8 cellular contexts compared by ENCODE assay signal in genomic region chr12:102883204-102883799, GRCh38. TPM values are rescaled to one million over a fixed set of nuclear protein-coding genes. Genes with fewer than 3 reads are reported as not detected.
DNase-seq lines count a peak whose midpoint lies in the region; ATAC-seq and TF ChIP-seq lines count a peak whose summit lies in the region.

No MANE protein-coding gene starts in this region.

- H3K27me3 Mint-ChIP-seq in neural progenitor cell (ENCODE audit: insufficient read depth, low read depth) = peaks cover 18% of the 10 kb centered on the region

- H3K27ac Mint-ChIP-seq in neural progenitor cell = no peak overlapping the region

- TF ChIP-seq CTCF in fibroblast of lung (conservative IDR thresholded peaks at IDR 0.05 in 1 of 2, IDR thresholded peaks at IDR 0.05 in 1 of 2; ENCODE audit: low read depth in 1 of 2, low read length in 2 of 2) (peak; percentile 49 to 64), neural progenitor cell (IDR thresholded peaks at IDR 0.05) (peak; percentile 92), suprapubic skin (IDR thresholded peaks at IDR 0.05) (peak in 1 of 2 donors; percentile 77)

- H3K36me3 Mint-ChIP-seq in neural progenitor cell = no peaks in the 10 kb centered on the region

- H3K79me2 ChIP-seq in fibroblast of lung (ENCODE audit: control insufficient read depth, insufficient read depth, low read length) = no peaks in the 10 kb centered on the region
- no peaks in the 10 kb centered on the region for H3K79me2 ChIP-seq in neural progenitor cell (ENCODE audit: low read depth)

- TF ChIP-seq EP300 in suprapubic skin (IDR thresholded peaks at IDR 0.05) = no peak

- H4K20me1 ChIP-seq in fibroblast of lung (ENCODE audit: control insufficient read depth, extremely low read depth, insufficient read depth, low read length) = no peaks in the 10 kb centered on the region
- H4K20me1 ChIP-seq in neural progenitor cell (ENCODE audit: low read depth) = peaks cover 11% of the 10 kb centered on the region

- H3K4me3 ChIP-seq in fibroblast of lung (replicated peaks in 1 of 4; ENCODE audit: control extremely low read depth in 1 of 4, insufficient read depth in 1 of 4, low read depth in 3 of 4, low read length in 4 of 4) (no peak overlapping the region), neural progenitor cell (no peak overlapping the region), suprapubic skin (no peak overlapping the region)

- H3F3A ChIP-seq in neural progenitor cell (ENCODE audit: low read depth) = peaks cover 5% of the 10 kb centered on the region

- H3K9me3 ChIP-seq in fibroblast of lung (ENCODE audit: control insufficient read depth, insufficient read depth, low read depth, low read length) (no peaks in the 10 kb centered on the region), neural progenitor cell (ENCODE audit: low read depth) (no peaks in the 10 kb centered on the region), suprapubic skin (no peaks in the 10 kb centered on the region)

- H3K4me2 ChIP-seq in fibroblast of lung (ENCODE audit: extremely low read depth, insufficient read depth, low read length) (no peak overlapping the region), neural progenitor cell (no peak overlapping the region)

- TF ChIP-seq POLR2A in suprapubic skin (IDR thresholded peaks at IDR 0.05) = no peak

- DNase-seq in DMS53 treated with DMSO at 0.1 percent for 48 hours (lab: John Stamatoyannopoulos, UW; ENCODE audit: unreplicated experiment) = peak; percentile 62
- DNase-seq in NCI-H524 (lab: John Stamatoyannopoulos, UW) = peak; percentile 41 to 59
- DNase-seq in activated T-cell treated with anti-CD3 and anti-CD28 coated beads for 1 hour (ENCODE audit: low read depth) = peak; percentile 14
- peak; percentile 1 to 8 for DNase-seq in fibroblast of lung (ENCODE audit: low read depth in 2 of 2)
- peak; percentile 70 for DNase-seq in neural progenitor cell (ENCODE audit: low spot score)
- DNase-seq in suprapubic skin (ENCODE audit: low spot score in 2 of 2) = no peak

- H3K9me3 Mint-ChIP-seq in neural progenitor cell = no peaks in the 10 kb centered on the region

- H3K4me1 Mint-ChIP-seq in neural progenitor cell = peaks cover 15% of the 10 kb centered on the region

- H3K27ac ChIP-seq in fibroblast of lung (ENCODE audit: insufficient read depth, low read length) = no peak overlapping the region
- H3K27ac ChIP-seq in neural progenitor cell = no peak overlapping the region
- no peak overlapping the region for H3K27ac ChIP-seq in suprapubic skin

- H3K4me1 ChIP-seq in fibroblast of lung (ENCODE audit: control insufficient read depth, extremely low read depth, insufficient read depth, low read length) (no peaks in the 10 kb centered on the region), neural progenitor cell (peaks cover 20% of the 10 kb centered on the region), suprapubic skin (peaks cover 9% of the 10 kb centered on the region)

- no peaks in the 10 kb centered on the region for H3K27me3 ChIP-seq in fibroblast of lung (ENCODE audit: control insufficient read depth, insufficient read depth, low read length)
- H3K27me3 ChIP-seq in neural progenitor cell = peaks cover 47% of the 10 kb centered on the region
- peaks cover 24% of the 10 kb centered on the region for H3K27me3 ChIP-seq in suprapubic skin

- H3K36me3 ChIP-seq in fibroblast of lung (ENCODE audit: control insufficient read depth, insufficient read depth, low read length) = no peaks in the 10 kb centered on the region
- H3K36me3 ChIP-seq in neural progenitor cell = no peaks in the 10 kb centered on the region
- H3K36me3 ChIP-seq in suprapubic skin = no peaks in the 10 kb centered on the region

- H2AFZ ChIP-seq in fibroblast of lung (ENCODE audit: low read length) (no peak overlapping the region), neural progenitor cell (replicated peaks) (no peak overlapping the region)

- H3K9ac ChIP-seq in fibroblast of lung (ENCODE audit: insufficient read depth, low read length) (no peak overlapping the region), neural progenitor cell (no peak overlapping the region)

- WGBS in suprapubic skin = 34% methylated on average over 8 of the region's 8 CpGs

- ATAC-seq in HG02759 (IDR thresholded peaks at IDR 0.05; ENCODE audit: unreplicated experiment) (peak; percentile 50), GM21717 (IDR thresholded peaks at IDR 0.05; ENCODE audit: unreplicated experiment) (no peak)

- no peak overlapping the region for H3K4me3 Mint-ChIP-seq in neural progenitor cell

RNA-seq across cellular contexts. Expression of gene PAH, which starts 33.7 kb away (rescaled TPM):
- total RNA-seq in fibroblast of lung = not detected in 2 replicates
- polyA plus RNA-seq in fibroblast of lung = not detected in 2 replicates
- polyA plus RNA-seq in fibroblast of lung (2012) = not detected in 2 replicates
- not detected in 2 replicates for polyA minus RNA-seq in fibroblast of lung (ENCODE audit: low replicate concordance)
- 0.06 and 0.07 TPM in 2 replicates for total RNA-seq in neural progenitor cell (ENCODE audit: low replicate concordance)
- total RNA-seq in suprapubic skin = 1 to 10 TPM in 1 of 4 donors, not detected in 3; 1.5 TPM

Comparison
In these comparisons a context has a peak if more than half of its experiments do, and no peak if none do; other contexts are left out.
1. DNase-seq: peak in DMS53 treated with DMSO at 0.1 percent for 48 hours (single experiment), NCI-H524 (2 of 2), activated T-cell treated with anti-CD3 and anti-CD28 coated beads for 1 hour (single experiment), fibroblast of lung (2 of 2) and neural progenitor cell (single experiment); none in suprapubic skin (0 of 2).